Comparison of ENCODE assay signal across 33 cellular contexts in the genomic region with DNA sequence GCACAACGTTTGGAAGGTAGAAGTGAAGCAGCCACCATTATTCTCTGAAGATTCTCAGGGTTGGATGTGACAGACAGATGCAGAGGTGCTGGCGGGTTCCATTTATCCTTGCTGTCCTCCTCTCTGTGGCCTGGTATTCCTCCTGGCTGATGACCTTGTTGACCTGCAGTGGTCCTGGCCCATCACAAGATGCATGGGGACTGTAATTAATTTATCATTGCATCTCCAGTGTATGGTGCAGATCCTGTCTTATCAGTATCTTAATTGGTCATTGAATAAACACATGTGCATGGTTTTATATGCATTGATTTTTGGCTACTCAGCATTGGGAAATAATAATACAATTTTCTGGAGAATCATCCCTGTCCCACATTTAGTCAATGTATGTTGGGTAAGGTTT. TPM values are rescaled to one million over a fixed set of nuclear protein-coding genes. Genes with fewer than 3 reads are reported as not detected.
"Had no signal": no experiment of that assay in that cellular context is flagged by ENCODE, and none has a peak within 500 bp of the region (broad histone marks: within the 10 kb centered on the region; RNA-seq: fewer than 3 reads in every experiment).

No MANE protein-coding gene starts in this region.

- H3K36me3 ChIP-seq: adrenal gland, brain microvascular endothelial cell, breast epithelium, cardiac muscle cell had no signal

- H3K9me3 ChIP-seq: adrenal gland, ascending aorta, body of pancreas, breast epithelium had no signal

- FAIRE-seq: astrocyte, bronchial epithelial cell had no signal

- H3K27ac ChIP-seq: adrenal gland, ascending aorta, body of pancreas, brain microvascular endothelial cell, breast epithelium, cardiac muscle cell had no signal

- H3K4me3 ChIP-seq: adrenal gland, ascending aorta, body of pancreas, breast epithelium, cardiac muscle cell had no signal

- H3K4me1 ChIP-seq: adrenal gland, ascending aorta, body of pancreas, breast epithelium had no signal

- ATAC-seq: activated naive CD4-positive, alpha-beta T cell treated with anti-CD3 and anti-CD28 coated beads, Interleukin-2, amount 50 U/mL, for 72 hours; activated naive CD8-positive, alpha-beta T cell treated with anti-CD3 and anti-CD28 coated beads, Interleukin-2, amount 50 U/mL, for 24 hours; activated T-cell treated with anti-CD3 and anti-CD28 coated beads, Interleukin-2, amount 50 U/mL, for 4 hours; activated T-cell treated with anti-CD3 and anti-CD28 coated beads, Interleukin-2, amount 50 U/mL, for 72 hours; activated T-helper 17 cell treated with anti-CD3 and anti-CD28 coated beads, Interleukin-2, amount 50 U/mL, for 72 hours; body of pancreas had no signal

- H3K27me3 ChIP-seq: adrenal gland, ascending aorta, body of pancreas, brain microvascular endothelial cell, breast epithelium, cardiac muscle cell had no signal

- DNase-seq: activated effector memory CD4-positive, alpha-beta T cell treated with anti-CD3 and anti-CD28 coated beads, Interleukin-2, amount 50 U/mL, for 16 hours; activated effector memory CD4-positive, alpha-beta T cell treated with Interleukin-2 at 50 U/mL for 16 hours; activated gamma-delta T cell; activated gamma-delta T cell treated with Interleukin-2 at 50 U/mL for 16 hours; activated naive CD4-positive, alpha-beta T cell; activated naive CD4-positive, alpha-beta T cell treated with anti-CD3 and anti-CD28 coated beads for 36 hours; activated naive CD4-positive, alpha-beta T cell treated with anti-CD3 and anti-CD28 coated beads, Interleukin-2, amount 10 ng/mL, durations not matched to agents 7 days and 5 days; activated naive CD4-positive, alpha-beta T cell treated with anti-CD3 and anti-CD28 coated beads, Interleukin-2, amount 50 U/mL, for 16 hours; activated naive CD4-positive, alpha-beta T cell treated with Interleukin-2 at 50 U/mL for 16 hours; activated naive CD8-positive, alpha-beta T cell treated with anti-CD3 and anti-CD28 coated beads for 36 hours; activated naive CD8-positive, alpha-beta T cell treated with anti-CD3 and anti-CD28 coated beads, Interleukin-2, amount 10 ng/mL, durations not matched to agents 7 days and 5 days; activated naive CD8-positive, alpha-beta T cell treated with anti-CD3 and anti-CD28 coated beads, Interleukin-2, amount 50 U/mL, for 24 hours; activated T-cell treated with anti-CD3 and anti-CD28 coated beads, Interleukin-2, amount 50 U/mL, for 24 hours; activated T-cell treated with anti-CD3 and anti-CD28 coated beads, Interleukin-2, amount 50 U/mL, for 4 hours; activated T-cell treated with anti-CD3 and anti-CD28 coated beads, Interleukin-2, amount 50 U/mL, for 48 hours; activated T-cell treated with anti-CD3 and anti-CD28 coated beads, Interleukin-2, amount 50 U/mL, for 72 hours; adrenal gland; amniotic stem cell; amygdala; anterior cingulate cortex; aorta; body of pancreas; brain microvascular endothelial cell; caudate nucleus; central memory CD4-positive, alpha-beta T cell; cerebellar nuclear complex had no signal

RNA-seq across cellular contexts. Expression of a gene that starts 18.2 kb away (rescaled TPM):
- total RNA-seq: bronchial epithelial cell had no signal
